ENCODE assay signal across 1 cellular context in genomic region chr22:37032535-37033460, GRCh38.
TF ChIP-seq lines count a peak whose summit lies in the region.

No MANE protein-coding gene starts in this region.

TF ChIP-seq in HepG2, 621 proteins besides CTCF, POLR2A, EP300 and RAD21 (continued from another document and continues in another):
- peak; percentile 87; the same call in 1 of the 2 replicates for TF ChIP-seq ZNF318 (CRISPR knock-in tag; IDR thresholded peaks at IDR 0.05)
- TF ChIP-seq NR1H2 (CRISPR knock-in tag; IDR thresholded peaks at IDR 0.05; ENCODE audit: borderline replicate concordance, low read depth), result peak; percentile 84; the same call in 1 of the 2 replicates
- TF ChIP-seq PBX2 (CRISPR knock-in tag; IDR thresholded peaks at IDR 0.05), result no peak
- peak; percentile 98 for TF ChIP-seq FOXP4 (CRISPR knock-in tag; IDR thresholded peaks at IDR 0.05)
- TF ChIP-seq ZBTB44 (CRISPR knock-in tag; IDR thresholded peaks at IDR 0.05), result no peak
- no peak for TF ChIP-seq TERF1 (CRISPR knock-in tag; IDR thresholded peaks at IDR 0.05)
- TF ChIP-seq ZNF577 (CRISPR knock-in tag; IDR thresholded peaks at IDR 0.05; ENCODE audit: borderline replicate concordance, low read depth), result no peak
- peak; percentile 97 for TF ChIP-seq POLR2G (IDR thresholded peaks at IDR 0.05; ENCODE audit: low read depth, low read length)
- peak; percentile 98 for TF ChIP-seq NCOR1 (IDR thresholded peaks at IDR 0.05; ENCODE audit: borderline replicate concordance, low read length)
- no peak; the same call in 1 of the 2 replicates for TF ChIP-seq NFKB2 (CRISPR knock-in tag; IDR thresholded peaks at IDR 0.05; ENCODE audit: borderline replicate concordance)
- no peak for TF ChIP-seq ZNF260 (CRISPR knock-in tag; IDR thresholded peaks at IDR 0.05; ENCODE audit: borderline replicate concordance, low read depth)
- TF ChIP-seq USF2 (IDR thresholded peaks at IDR 0.05; ENCODE audit: low read depth, low read length), result no peak
- TF ChIP-seq USF2 (CRISPR knock-in tag; IDR thresholded peaks at IDR 0.05; ENCODE audit: borderline replicate concordance), result no peak; the same call in 1 of the 2 replicates
- no peak for TF ChIP-seq ZFYVE20 (CRISPR knock-in tag; IDR thresholded peaks at IDR 0.05; ENCODE audit: borderline replicate concordance, low read depth)
- peak; percentile 92 for TF ChIP-seq HMG20A (CRISPR knock-in tag; IDR thresholded peaks at IDR 0.05; ENCODE audit: borderline replicate concordance)
- peak; percentile 88; the same call in 1 of the 2 replicates for TF ChIP-seq ZNF546 (CRISPR knock-in tag; conservative IDR thresholded peaks at IDR 0.05)
- no peak; the same call in 1 of the 2 replicates for TF ChIP-seq KIAA2018 (CRISPR knock-in tag; IDR thresholded peaks at IDR 0.05; ENCODE audit: borderline replicate concordance)
- TF ChIP-seq RELA (CRISPR knock-in tag; IDR thresholded peaks at IDR 0.05), result peak; percentile 84; the same call in 1 of the 2 replicates
- peak; percentile 94 for TF ChIP-seq ZNF747 (CRISPR knock-in tag; IDR thresholded peaks at IDR 0.05; ENCODE audit: borderline replicate concordance)
- peak; percentile 66; the same call in 1 of the 2 replicates for TF ChIP-seq ZBTB21 (CRISPR knock-in tag; IDR thresholded peaks at IDR 0.05)
